In the genomic region with DNA sequence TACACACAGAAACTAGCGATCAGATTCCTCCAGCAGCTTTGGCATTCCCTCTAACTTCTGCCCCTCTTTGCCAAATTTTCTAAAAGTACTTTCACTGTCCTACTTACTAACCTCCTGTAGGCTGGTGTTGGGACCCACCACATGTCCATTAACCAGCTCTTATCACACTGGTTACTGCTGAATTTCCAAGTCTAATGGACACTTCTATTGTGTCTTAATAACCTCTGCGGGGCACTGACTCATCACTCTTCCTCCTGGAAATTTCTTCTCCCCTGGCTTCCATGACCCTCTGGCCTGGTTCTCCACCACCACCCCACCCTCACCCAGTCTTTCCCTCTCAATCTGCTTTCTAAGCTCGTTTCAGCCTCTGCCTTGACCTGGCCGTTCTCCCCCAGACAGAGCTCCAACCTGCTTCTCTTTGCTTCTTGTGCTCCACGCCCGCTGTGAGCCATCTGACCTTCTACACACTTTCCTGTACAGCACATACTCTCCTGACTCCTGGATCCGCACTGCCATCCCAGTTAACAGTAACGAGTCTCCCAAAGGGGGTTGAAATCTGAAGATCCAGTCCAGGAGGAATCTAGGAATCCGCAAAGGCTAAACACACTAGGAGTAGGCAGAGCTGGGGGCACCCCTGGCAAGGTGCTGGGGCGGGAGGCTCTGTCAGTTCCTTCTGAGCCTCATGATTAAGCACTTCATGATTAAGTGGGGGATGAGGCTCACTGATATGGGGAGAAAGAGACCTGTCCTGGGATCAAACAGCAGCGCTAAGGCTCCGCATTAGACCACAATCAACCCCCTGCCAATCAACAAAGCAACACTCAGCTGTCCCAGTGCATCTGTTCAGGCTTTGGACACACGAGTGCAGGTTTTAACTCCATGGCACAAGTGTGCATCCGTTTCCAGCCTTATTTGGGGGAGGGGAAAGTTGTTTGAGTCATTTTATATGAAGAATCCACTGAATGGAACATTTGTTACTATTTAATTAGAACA, we compare ENCODE assay signal across 1 cellular context.
TF ChIP-seq lines count a peak whose summit lies in the region.

No MANE protein-coding gene starts in this region.

TF ChIP-seq in H1, 55 proteins besides CTCF, POLR2A, EP300 and RAD21:
- TF ChIP-seq SIX5 (IDR thresholded peaks at IDR 0.05; ENCODE audit: low read depth, low read length), result no peak
